ENCODE assay signal across 15 cellular contexts in the genomic region with DNA sequence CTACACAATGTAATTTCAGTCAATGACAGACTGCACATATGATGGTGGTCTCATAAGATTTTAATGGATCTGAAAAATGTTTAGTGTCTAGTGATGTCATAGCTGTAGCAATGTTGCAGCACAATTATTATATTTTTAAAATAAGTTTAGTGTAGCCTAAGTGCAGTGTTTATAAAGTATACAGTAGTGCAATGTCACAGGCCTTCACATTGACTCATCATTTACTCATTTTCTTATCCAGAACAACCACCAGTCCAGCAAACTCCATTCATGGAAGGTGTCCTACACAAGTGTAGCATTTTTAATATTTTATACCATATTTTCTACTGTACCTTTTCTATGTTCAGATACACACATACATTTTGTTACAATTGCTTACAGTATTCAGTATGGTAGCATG.
"Had no signal": no experiment of that assay in that cellular context is flagged by ENCODE, and none has a peak within 500 bp of the region (broad histone marks: within the 10 kb centered on the region; RNA-seq: fewer than 3 reads in every experiment).

No MANE protein-coding gene starts in this region.

- H2AFZ ChIP-seq: hepatocyte had no signal

- DNase-seq: effector memory CD4-positive, alpha-beta T cell; foreskin melanocyte; head of caudate nucleus; mammary epithelial cell; mucosa of descending colon; naive thymus-derived CD8-positive, alpha-beta T cell; psoas muscle; sigmoid colon; small intestine; stimulated activated CD4-positive, alpha-beta T cell treated with anti-CD3 and anti-CD28 coated beads, Interleukin-12 subunit alpha, Interleukin-12 subunit beta, amount 100 ng/mL, for 4 hours; stimulated activated naive CD4-positive, alpha-beta T cell; trophoblast cell had no signal

- H3K4me1 ChIP-seq: sigmoid colon had no signal

- ATAC-seq: mucosa of descending colon; naive thymus-derived CD8-positive, alpha-beta T cell; psoas muscle had no signal

- H3K4me3 ChIP-seq: hepatocyte, mucosa of descending colon, psoas muscle, sigmoid colon had no signal

- H3K36me3 ChIP-seq: neutrophil, sigmoid colon had no signal

- H3K27ac ChIP-seq: hepatocyte, neutrophil, psoas muscle, sigmoid colon had no signal

- H3K27me3 ChIP-seq: hepatocyte, neutrophil, sigmoid colon had no signal

- H3K79me2 ChIP-seq: hepatocyte had no signal

- FAIRE-seq: endometrium, small intestine had no signal

- H3K9me3 ChIP-seq: mucosa of descending colon, neutrophil, psoas muscle, sigmoid colon had no signal

- H3K4me2 ChIP-seq: hepatocyte had no signal
